9 cellular contexts compared by ENCODE assay signal in the genomic region with DNA sequence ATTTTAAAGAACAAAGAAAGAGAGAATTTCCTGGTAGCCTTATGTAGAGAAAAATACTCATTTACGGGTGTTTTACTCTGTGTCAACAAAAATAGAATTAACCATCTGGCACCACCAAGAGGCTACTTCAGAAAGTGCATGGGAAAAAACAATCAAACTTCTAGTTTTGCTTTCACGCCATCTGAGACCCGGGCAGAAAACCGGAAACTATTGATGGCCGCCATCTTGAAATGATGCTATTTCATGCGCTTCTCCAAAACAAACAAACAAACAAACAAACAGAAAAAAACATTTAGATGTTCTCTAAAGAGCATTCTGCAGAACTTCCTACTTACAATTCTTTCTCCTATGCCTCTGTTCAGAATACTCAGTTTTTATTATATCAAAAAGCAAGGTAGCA. TPM values are rescaled to one million over a fixed set of nuclear protein-coding genes. Genes with fewer than 3 reads are reported as not detected.
DNase-seq lines count a peak whose midpoint lies in the region; ATAC-seq and TF ChIP-seq lines count a peak whose summit lies in the region.
"Had no signal": no experiment of that assay in that cellular context is flagged by ENCODE, and none has a peak within 500 bp of the region (broad histone marks: within the 10 kb centered on the region; RNA-seq: fewer than 3 reads in every experiment).

No MANE protein-coding gene starts in this region.

- no peak overlapping the region for H3K4me3 ChIP-seq in mucosa of descending colon

- peak; percentile 7 to 33 for DNase-seq in AML-193 (lab: John Stamatoyannopoulos, UW)
- DNase-seq in NCI-H748 (lab: John Stamatoyannopoulos, UW; ENCODE audit: unreplicated experiment), result peak; percentile 83
- DNase-seq in dermis blood vessel endothelial cell, result peak; percentile 18
- peak in 1 of 3 donors; percentile 43 for DNase-seq in mucosa of descending colon
- no peak for DNase-seq in stimulated activated naive CD4-positive, alpha-beta T cell (lab: John Stamatoyannopoulos, UW)
- DNase-seq in SW 1271 (lab: John Stamatoyannopoulos, UW), result no peak

- intact Hi-C loops in mucosa of descending colon (cut with DNase I, micrococcal nuclease), result no loop called here

- peak; percentile 50 for ATAC-seq in GM18861 (IDR thresholded peaks at IDR 0.05; ENCODE audit: unreplicated experiment)
- ATAC-seq in HG03135 (IDR thresholded peaks at IDR 0.05; ENCODE audit: unreplicated experiment), result peak; percentile 87
- peak; percentile 63 for ATAC-seq in mucosa of descending colon

- no peaks in the 10 kb centered on the region for H3K9me3 ChIP-seq in mucosa of descending colon
- H3K9me3 ChIP-seq: neutrophil had no signal

- TF ChIP-seq CTCF in mucosa of descending colon (IDR thresholded peaks at IDR 0.05), result no peak

- H3K4me1 ChIP-seq in mucosa of descending colon (ENCODE audit: low read depth), result no peaks in the 10 kb centered on the region

- H3K36me3 ChIP-seq in mucosa of descending colon (ENCODE audit: low read depth), result no peaks in the 10 kb centered on the region
- H3K36me3 ChIP-seq: neutrophil had no signal

RNA-seq across cellular contexts. Expression of a gene that starts 49.4 kb away (rescaled TPM):
- total RNA-seq in dermis blood vessel endothelial cell (not detected in 2 replicates), mucosa of descending colon (not detected)

Comparison
In these comparisons a context has a peak if more than half of its experiments do, and no peak if none do; other contexts are left out.
1. DNase-seq: peak in AML-193 (2 of 2), NCI-H748 (single experiment) and dermis blood vessel endothelial cell (single experiment); none in stimulated activated naive CD4-positive, alpha-beta T cell (0 of 6) and SW 1271 (0 of 2).
2. Peak in every context shown above with its lines, with median percentiles within 50 percentile points of each other: ATAC-seq.